15 cellular contexts compared by ENCODE assay signal in the genomic region with DNA sequence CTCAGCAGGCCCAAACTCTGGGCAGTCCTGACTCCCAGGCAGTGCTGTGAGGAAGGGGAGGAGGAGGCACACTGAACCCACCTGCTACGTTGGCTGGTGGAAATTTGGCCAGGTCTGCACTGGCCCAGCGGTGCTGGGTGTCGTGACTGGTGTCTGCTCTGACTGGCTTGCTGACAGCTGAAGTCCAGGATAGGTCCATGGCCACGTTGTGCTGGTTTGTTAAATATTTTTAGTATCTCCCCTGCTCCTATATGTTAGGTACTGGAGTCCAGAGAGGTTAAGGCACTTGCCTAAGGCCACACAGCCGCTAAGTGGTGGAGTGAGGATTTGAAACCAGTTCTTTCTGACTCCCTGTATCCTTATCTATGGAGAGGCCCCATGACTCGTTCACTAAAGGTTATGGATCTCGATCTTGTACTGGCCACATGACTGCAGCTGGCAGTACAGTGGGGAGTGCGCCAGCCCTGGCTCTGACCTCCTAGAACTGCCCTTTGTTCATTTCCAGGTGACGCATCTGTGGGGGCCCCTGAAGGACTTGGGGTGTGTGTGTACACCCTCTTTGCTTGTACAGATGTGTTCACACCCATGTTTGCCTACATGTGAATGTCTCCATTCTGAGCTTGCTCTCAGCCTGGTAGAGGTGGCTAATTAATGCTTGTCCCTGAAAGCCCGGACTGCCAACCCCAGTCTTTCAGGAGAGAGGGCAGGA. TPM values are rescaled to one million over a fixed set of nuclear protein-coding genes. Genes with fewer than 3 reads are reported as not detected.
DNase-seq lines count a peak whose midpoint lies in the region; ATAC-seq and TF ChIP-seq lines count a peak whose summit lies in the region.
"Had no signal": no experiment of that assay in that cellular context is flagged by ENCODE, and none has a peak within 500 bp of the region (broad histone marks: within the 10 kb centered on the region; RNA-seq: fewer than 3 reads in every experiment).

No MANE protein-coding gene starts in this region.

- no peaks in the 10 kb centered on the region for H3K27me3 Mint-ChIP-seq in naive thymus-derived CD4-positive, alpha-beta T cell
- H3K27me3 Mint-ChIP-seq: naive thymus-derived CD8-positive, alpha-beta T cell had no signal

- POLR2A ChIA-PET in naive thymus-derived CD4-positive, alpha-beta T cell (lab: Charles Lee) = interaction anchor here (1.7 kb wide), 1 partner anchor 9 kb away, joined by 6 read pairs; no protein-coding TSS in a partner anchor

- H3K36me3 Mint-ChIP-seq in naive thymus-derived CD4-positive, alpha-beta T cell = peaks cover 0 to 24% (median 8%) of the 10 kb centered on the region in 5 donors
- H3K36me3 Mint-ChIP-seq: brain had no signal

- no peak for TF ChIP-seq EP300 in upper lobe of left lung (IDR thresholded peaks at IDR 0.05)

- peak overlapping the region in 6 of 9 donors; percentile 31 to 64 (median 48) for H3K27ac Mint-ChIP-seq in naive thymus-derived CD4-positive, alpha-beta T cell

- DNase-seq in heart right ventricle (no peak), cardiac septum (ENCODE audit: low spot score) (no peak), upper lobe of left lung (no peak), posterior vena cava (ENCODE audit: low spot score) (no peak), NCI-H524 treated with DMSO at 0.1 percent for 48 hours (lab: John Stamatoyannopoulos, UW) (no peak), NCI-H1417 (lab: John Stamatoyannopoulos, UW) (no peak)
- DNase-seq in naive thymus-derived CD4-positive, alpha-beta T cell = no peak
- DNase-seq: activated T-cell treated with anti-CD3 and anti-CD28 coated beads, Interleukin-2, amount 50 U/mL, for 48 hours; erythroblast; naive thymus-derived CD8-positive, alpha-beta T cell; NCI-H1436; NCI-H526; SHP77 treated with DMSO at 0.1 percent for 48 hours had no signal

- H3K4me3 ChIP-seq in heart right ventricle (peak overlapping the region in 2 of 10 donors; percentile 36 to 43), duodenal mucosa (ENCODE audit: low read depth in 1 of 2, low read length in 2 of 2) (peak overlapping the region; percentile 27 to 34), upper lobe of left lung (no peak overlapping the region)
- no peak overlapping the region for H3K4me3 ChIP-seq in naive thymus-derived CD4-positive, alpha-beta T cell (ENCODE audit: low read length)

- H3K27me3 ChIP-seq in heart right ventricle (no peaks in the 10 kb centered on the region), duodenal mucosa (ENCODE audit: control insufficient read depth in 1 of 2, insufficient read depth in 2 of 2, low read length in 2 of 2) (no peaks in the 10 kb centered on the region), upper lobe of left lung (no peaks in the 10 kb centered on the region)
- H3K27me3 ChIP-seq in naive thymus-derived CD4-positive, alpha-beta T cell (ENCODE audit: control insufficient read depth in 2 of 2, insufficient read depth in 2 of 2, low read length in 2 of 2) = no peaks in the 10 kb centered on the region

- H3K27ac ChIP-seq in heart right ventricle (peak overlapping the region; percentile 83 to 99 (median 93)), duodenal mucosa (ENCODE audit: low read depth, low read length) (peak overlapping the region; percentile 34), upper lobe of left lung (peak overlapping the region; percentile 89 to 97 (median 95))
- H3K27ac ChIP-seq in naive thymus-derived CD4-positive, alpha-beta T cell (ENCODE audit: low read depth, low read length) = no peak overlapping the region

- CTCF ChIA-PET in naive thymus-derived CD4-positive, alpha-beta T cell (lab: Charles Lee) = no interaction called here

- H3K4me1 ChIP-seq in heart right ventricle (peaks cover 20 to 82% (median 72%) of the 10 kb centered on the region in 9 donors), duodenal mucosa (ENCODE audit: control insufficient read depth in 1 of 2, insufficient read depth in 2 of 2, low read length in 2 of 2) (peaks cover 49% of the 10 kb centered on the region in 2 donors), upper lobe of left lung (peaks cover 63 to 79% (median 70%) of the 10 kb centered on the region in 4 donors)
- H3K4me1 ChIP-seq in naive thymus-derived CD4-positive, alpha-beta T cell (ENCODE audit: control insufficient read depth in 2 of 2, insufficient read depth in 2 of 2, low read length in 2 of 2) = peaks cover 8 to 28% of the 10 kb centered on the region in 2 donors

- H3K9me3 ChIP-seq in heart right ventricle = no peaks in the 10 kb centered on the region
- H3K9me3 ChIP-seq in duodenal mucosa (ENCODE audit: control insufficient read depth in 1 of 2, low read length in 2 of 2) = no peaks in the 10 kb centered on the region
- H3K9me3 ChIP-seq in naive thymus-derived CD4-positive, alpha-beta T cell (ENCODE audit: control insufficient read depth in 2 of 3, low read length in 3 of 3) = no peaks in the 10 kb centered on the region
- no peaks in the 10 kb centered on the region for H3K9me3 ChIP-seq in upper lobe of left lung

- whole genome bisulfite sequencing in heart right ventricle, 2 donors = 58% methylated on average over 10 of the region's 10 CpGs
- WGBS in upper lobe of left lung, 2 donors = 67 to 68% methylated on average over 10 of the region's 10 CpGs

- H3K36me3 ChIP-seq in heart right ventricle (peaks cover 0 to 62% (median 0%) of the 10 kb centered on the region in 9 donors), duodenal mucosa (ENCODE audit: control insufficient read depth in 1 of 2, insufficient read depth in 2 of 2, low read length in 2 of 2) (peaks cover 5 to 16% of the 10 kb centered on the region in 2 donors), upper lobe of left lung (peaks cover under 1 to 20% (median 6%) of the 10 kb centered on the region in 4 donors)
- peaks cover 0 to 31% (median 0%) of the 10 kb centered on the region in 3 experiments for H3K36me3 ChIP-seq in naive thymus-derived CD4-positive, alpha-beta T cell (ENCODE audit: control insufficient read depth in 2 of 3, insufficient read depth in 3 of 3, low read length in 3 of 3)

- TF ChIP-seq POLR2A in upper lobe of left lung (IDR thresholded peaks at IDR 0.05) = no peak

- H3K4me1 Mint-ChIP-seq in naive thymus-derived CD4-positive, alpha-beta T cell = peaks cover 31 to 75% (median 48%) of the 10 kb centered on the region in 7 donors

- intact Hi-C loops in heart right ventricle (cut with DNase I) (no loop called here), cardiac septum (cut with DNase I) (no loop called here), posterior vena cava (cut with DNase I) (loop anchor here in 1 of 2 donors (10.0 kb wide), 1 partner anchor 1542 kb away; no protein-coding TSS in a partner anchor)
- intact Hi-C loops in naive thymus-derived CD4-positive, alpha-beta T cell (cut with micrococcal nuclease) = no loop called here

- no peaks in the 10 kb centered on the region for H3K9me3 Mint-ChIP-seq in naive thymus-derived CD4-positive, alpha-beta T cell
- H3K9me3 Mint-ChIP-seq: naive thymus-derived CD8-positive, alpha-beta T cell had no signal

- TF ChIP-seq CTCF in heart right ventricle (IDR thresholded peaks at IDR 0.05) (no peak), upper lobe of left lung (IDR thresholded peaks at IDR 0.05) (no peak)

- no peak overlapping the region for H3K4me3 Mint-ChIP-seq in naive thymus-derived CD4-positive, alpha-beta T cell
- H3K4me3 Mint-ChIP-seq: brain; naive thymus-derived CD8-positive, alpha-beta T cell had no signal

- H3K9ac ChIP-seq in duodenal mucosa (ENCODE audit: low read depth in 1 of 2, low read length in 2 of 2) = peak overlapping the region; percentile 10 to 39

- no peak for ATAC-seq in heart right ventricle
- ATAC-seq in naive thymus-derived CD4-positive, alpha-beta T cell = no peak
- no peak for ATAC-seq in upper lobe of left lung (ENCODE audit: low FRiP score in 2 of 2)
- ATAC-seq: naive thymus-derived CD8-positive, alpha-beta T cell had no signal

RNA-seq across cellular contexts. Expression of gene TNFRSF1B, which starts 19.6 kb away (rescaled TPM):
- total RNA-seq in heart right ventricle = 10 to 100 TPM in 8 of 10 donors, 1 to 10 TPM in 2; 8.0 to 55.4 (median 15.7) TPM
- polyA plus RNA-seq in heart right ventricle = 10 to 100 TPM; 11.9 to 15.3 TPM
- 15.5 TPM for total RNA-seq in cardiac septum
- 100 to 1,000 TPM in 2 of 5 experiments, 10 to 100 TPM in 3; 38.6 to 278 (median 60.3) TPM for total RNA-seq in naive thymus-derived CD4-positive, alpha-beta T cell
- polyA plus RNA-seq in naive thymus-derived CD4-positive, alpha-beta T cell = 10 to 100 TPM; 30.1 to 48.2 TPM
- total RNA-seq in upper lobe of left lung = 100 to 1,000 TPM in 1 of 6 donors, 10 to 100 TPM in 5; 28.3 to 113 (median 58.5) TPM
- 10 to 100 TPM; 37.6 to 38.1 TPM for total RNA-seq in posterior vena cava

RNA-seq across cellular contexts. Expression of gene VPS13D, which starts 43.4 kb away (rescaled TPM):
- total RNA-seq in heart right ventricle (100 to 1,000 TPM in 2 of 10 donors, 10 to 100 TPM in 8; 59.6 to 161 (median 92.0) TPM), cardiac septum (68.2 TPM), upper lobe of left lung (100 to 1,000 TPM in 2 of 6 donors, 10 to 100 TPM in 4; 54.9 to 181 (median 87.9) TPM), posterior vena cava (10 to 100 TPM; 74.9 to 96.7 TPM)
- polyA plus RNA-seq in heart right ventricle = 10 to 100 TPM; 36.9 to 48.2 TPM
- total RNA-seq in naive thymus-derived CD4-positive, alpha-beta T cell = 10 to 100 TPM; 43.8 to 94.4 (median 77.3) TPM
- polyA plus RNA-seq in naive thymus-derived CD4-positive, alpha-beta T cell = 10 to 100 TPM in 1 of 2 donors, 1 to 10 TPM in 1; 6.5 to 13.5 TPM

Comparison
In these comparisons a context has a peak if more than half of its experiments do, and no peak if none do; other contexts are left out.
1. H3K4me3 ChIP-seq: peak in duodenal mucosa (2 of 2); none in naive thymus-derived CD4-positive, alpha-beta T cell (single experiment) and upper lobe of left lung (0 of 4).